Comparison of ENCODE assay signal across 28 cellular contexts in the genomic region with DNA sequence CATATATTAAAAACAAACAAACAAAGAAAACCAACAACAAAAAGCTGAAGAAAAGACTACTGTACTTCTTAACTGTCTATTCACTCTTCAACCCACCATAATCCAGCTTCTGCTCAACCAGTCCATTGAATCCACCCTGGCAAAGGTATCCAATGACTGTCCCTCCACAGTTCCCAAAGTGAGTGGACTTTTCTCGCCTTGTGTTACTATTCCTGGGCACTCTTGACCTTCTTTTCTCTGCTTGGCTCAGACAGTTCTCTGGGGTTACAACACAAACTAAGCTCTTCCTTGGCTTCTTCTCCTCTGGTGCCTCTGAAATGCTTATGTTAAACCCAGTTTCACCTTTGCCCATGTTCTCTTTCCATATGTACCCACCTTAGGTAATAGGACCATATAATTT.
"Had no signal": no experiment of that assay in that cellular context is flagged by ENCODE, and none has a peak within 500 bp of the region (broad histone marks: within the 10 kb centered on the region; RNA-seq: fewer than 3 reads in every experiment).

No MANE protein-coding gene starts in this region.

- H3K4me1 Mint-ChIP-seq: neural progenitor cell; stimulated activated naive B cell treated with anti-CD40 and anti-IgM and Interleukin-4, amounts not matched to agents 10 μg/mL and 1 μg/mL and 100 μg/mL, for 72 hours had no signal

- H3K27me3 ChIP-seq: neural progenitor cell, ovary, right lobe of liver, sigmoid colon, stomach, thyroid gland, tibial nerve, upper lobe of left lung, vagina had no signal

- H2AFZ ChIP-seq: neural progenitor cell, parathyroid adenoma had no signal

- H3K4me1 ChIP-seq: neural progenitor cell, parathyroid adenoma, right lobe of liver, stomach, thyroid gland, vagina had no signal

- H3K36me3 ChIP-seq: neural progenitor cell, ovary, right lobe of liver, thoracic aorta, thyroid gland, tibial nerve, upper lobe of left lung, vagina had no signal

- H3K4me2 ChIP-seq: neural progenitor cell had no signal

- H3K4me3 Mint-ChIP-seq: nephron; neural progenitor cell; stimulated activated effector memory CD8-positive, alpha-beta T cell treated with anti-CD3 and anti-CD28 coated beads, Interleukin-12 subunit alpha, Interleukin-12 subunit beta, amount 100 ng/mL, for 72 hours; stimulated activated naive B cell treated with anti-CD40 and anti-IgM and Interleukin-4, amounts not matched to agents 10 μg/mL and 1 μg/mL and 100 μg/mL, for 72 hours; stimulated activated naive CD8-positive, alpha-beta T cell treated with anti-CD3 and anti-CD28 coated beads, Interleukin-15, Interleukin-2, amounts not matched to agents 100 ng/mL and 50 ng/mL, for 24 hours had no signal

- H3K9ac ChIP-seq: neural progenitor cell, parathyroid adenoma had no signal

- H3K36me3 Mint-ChIP-seq: neural progenitor cell; stimulated activated effector memory CD8-positive, alpha-beta T cell treated with anti-CD3 and anti-CD28 coated beads, Interleukin-12 subunit alpha, Interleukin-12 subunit beta, amount 100 ng/mL, for 72 hours had no signal

- H3K4me3 ChIP-seq: neural progenitor cell, ovary, psoas muscle, right lobe of liver, sigmoid colon, stomach, thoracic aorta, thyroid gland, tibial nerve, upper lobe of left lung, vagina had no signal

- H3K27ac Mint-ChIP-seq: nephron; neural progenitor cell; progenitor cell of endocrine pancreas; stimulated activated effector memory CD8-positive, alpha-beta T cell treated with anti-CD3 and anti-CD28 coated beads, Interleukin-12 subunit alpha, Interleukin-12 subunit beta, amount 100 ng/mL, for 72 hours; stimulated activated naive B cell treated with anti-CD40 and anti-IgM and Interleukin-4, amounts not matched to agents 10 μg/mL and 1 μg/mL and 100 μg/mL, for 72 hours; stimulated activated naive CD8-positive, alpha-beta T cell treated with anti-CD3 and anti-CD28 coated beads, Interleukin-15, Interleukin-2, amounts not matched to agents 100 ng/mL and 50 ng/mL, for 24 hours had no signal

- H3K9me3 ChIP-seq: ovary, psoas muscle, right lobe of liver, sigmoid colon, stomach, thoracic aorta, thyroid gland, tibial nerve, upper lobe of left lung, vagina had no signal

- DNase-seq: occipital lobe; ovary; posterior cingulate gyrus; psoas muscle; right cardiac atrium; right lobe of liver; sigmoid colon; small intestine; stimulated activated CD4-positive, alpha-beta T cell treated with anti-CD3 and anti-CD28 coated beads, Interleukin-15, amount 100 ng/mL, for 24 hours; stimulated activated CD4-positive, alpha-beta T cell treated with anti-CD3 and anti-CD28 coated beads, Interleukin-2, amount 100 ng/mL, for 24 hours; stimulated activated CD4-positive, alpha-beta T cell treated with anti-CD3 and anti-CD28 coated beads, Interleukin-2, amount 100 ng/mL, for 48 hours; stimulated activated CD4-positive, alpha-beta T cell treated with anti-CD3 and anti-CD28 coated beads, Interleukin-4, amount 100 ng/mL, for 24 hours; stimulated activated naive B cell treated with anti-CD40 and anti-IgM and Interleukin-4, amounts not matched to agents 10 μg/mL and 1 μg/mL and 100 μg/mL, for 72 hours; stimulated activated naive CD4-positive, alpha-beta T cell treated with Interleukin-2 at 50 U/mL for 16 hours; stomach; thyroid gland; trophoblast cell; upper lobe of left lung had no signal

- H3K79me2 ChIP-seq: parathyroid adenoma had no signal

- H3K27ac ChIP-seq: neural progenitor cell, ovary, parathyroid adenoma, psoas muscle, right lobe of liver, sigmoid colon, stomach, thoracic aorta, thyroid gland, tibial nerve, upper lobe of left lung, vagina had no signal

- FAIRE-seq: small intestine, urothelium cell line had no signal

- H3K9me3 Mint-ChIP-seq: nephron; neural progenitor cell; stimulated activated effector memory CD8-positive, alpha-beta T cell treated with anti-CD3 and anti-CD28 coated beads, Interleukin-12 subunit alpha, Interleukin-12 subunit beta, amount 100 ng/mL, for 72 hours; stimulated activated naive B cell treated with anti-CD40 and anti-IgM and Interleukin-4, amounts not matched to agents 10 μg/mL and 1 μg/mL and 100 μg/mL, for 72 hours; stimulated activated naive CD8-positive, alpha-beta T cell treated with anti-CD3 and anti-CD28 coated beads, Interleukin-15, Interleukin-2, amounts not matched to agents 100 ng/mL and 50 ng/mL, for 24 hours had no signal

- H3K27me3 Mint-ChIP-seq: progenitor cell of endocrine pancreas; stimulated activated naive B cell treated with anti-CD40 and anti-IgM and Interleukin-4, amounts not matched to agents 10 μg/mL and 1 μg/mL and 100 μg/mL, for 72 hours; stimulated activated naive CD8-positive, alpha-beta T cell treated with anti-CD3 and anti-CD28 coated beads, Interleukin-15, Interleukin-2, amounts not matched to agents 100 ng/mL and 50 ng/mL, for 24 hours had no signal

- ATAC-seq: right cardiac atrium; right lobe of liver; stimulated activated effector memory CD8-positive, alpha-beta T cell treated with anti-CD3 and anti-CD28 coated beads, Interleukin-12 subunit alpha, Interleukin-12 subunit beta, amount 100 ng/mL, for 72 hours; stimulated activated naive B cell treated with anti-CD40 and anti-IgM and Interleukin-4, amounts not matched to agents 10 μg/mL and 1 μg/mL and 100 μg/mL, for 72 hours had no signal
